In genomic region chr9:1001838-1002237, GRCh38 we compare ENCODE assay signal across 16 cellular contexts. TPM values are rescaled to one million over a fixed set of nuclear protein-coding genes. Genes with fewer than 3 reads are reported as not detected.
"Had no signal": no experiment of that assay in that cellular context is flagged by ENCODE, and none has a peak within 500 bp of the region (broad histone marks: within the 10 kb centered on the region; RNA-seq: fewer than 3 reads in every experiment).

No MANE protein-coding gene starts in this region.

- DNase-seq: activated CD4-positive, alpha-beta memory T cell treated with anti-CD3 and anti-CD28 coated beads, Interleukin-2, amount 10 ng/mL, durations not matched to agents 7 days and 5 days; activated effector memory CD4-positive, alpha-beta T cell treated with Interleukin-2 at 50 U/mL for 16 hours; activated naive CD4-positive, alpha-beta T cell treated with anti-CD3 and anti-CD28 coated beads, Interleukin-2, amount 50 U/mL, for 16 hours; activated T-cell treated with anti-CD3 and anti-CD28 coated beads, Interleukin-2, amount 50 U/mL, for 24 hours; amniotic stem cell; caudate nucleus; naive thymus-derived CD4-positive, alpha-beta T cell; stimulated activated CD4-positive, alpha-beta T cell treated with anti-CD3 and anti-CD28 coated beads, Interleukin-2, amount 100 ng/mL, for 48 hours; WERI-Rb-1 had no signal

- H3K4me1 ChIP-seq: parathyroid adenoma had no signal

- H3K4me3 ChIP-seq: esophagus muscularis mucosa had no signal

- H3K36me3 ChIP-seq: esophagus muscularis mucosa, WERI-Rb-1 had no signal

- ATAC-seq: naive thymus-derived CD4-positive, alpha-beta T cell; stimulated activated memory B cell treated with anti-CD40 and anti-IgM and Interleukin-4, amounts not matched to agents 10 μg/mL and 1 μg/mL and 100 μg/mL, for 72 hours had no signal

- H3K27ac ChIP-seq: esophagus muscularis mucosa, parathyroid adenoma, WERI-Rb-1 had no signal

RNA-seq across cellular contexts. Expression of gene DMRT3, which starts 25.4 kb away (rescaled TPM):
- total RNA-seq: activated CD4-positive, alpha-beta memory T cell treated with anti-CD3 and anti-CD28 coated beads, Interleukin-2, amount 10 ng/mL, durations not matched to agents 7 days and 5 days; esophagus muscularis mucosa; frontal cortex; mononuclear cell; naive thymus-derived CD4-positive, alpha-beta T cell; renal cortical epithelial cell; T-helper 1 cell treated with Interleukin-12 subunit alpha and Interleukin-12 subunit beta and Interleukin-4 antibody, amounts not matched to agents 30 ng/mL and 1 ng/mL, for 36 hours had no signal

RNA-seq across cellular contexts. Expression of gene DMRT2, which starts 48.3 kb away (rescaled TPM):
- total RNA-seq: frontal cortex, mononuclear cell, renal cortical epithelial cell had no signal
